ENCODE assay signal across 23 cellular contexts in the genomic region with DNA sequence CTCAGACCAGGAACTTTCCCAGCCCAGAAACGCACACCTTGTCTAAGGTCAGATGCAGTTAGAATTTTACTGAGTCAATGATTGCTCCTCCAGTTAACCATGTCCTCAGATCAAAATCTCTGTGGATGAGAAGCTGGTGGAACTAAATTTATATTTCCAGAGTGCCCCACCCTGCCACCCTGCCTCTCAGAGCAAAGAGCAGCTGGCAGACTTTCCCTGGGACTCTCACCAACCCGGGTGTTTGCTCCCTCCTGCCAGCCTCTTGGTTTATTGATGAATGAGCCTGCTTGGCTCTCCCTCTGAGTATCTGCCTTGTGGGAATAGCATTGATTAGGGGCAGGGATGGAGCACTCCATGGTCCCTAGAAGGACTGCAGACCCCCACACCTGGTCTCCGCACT. TPM values are rescaled to one million over a fixed set of nuclear protein-coding genes. Genes with fewer than 3 reads are reported as not detected.
DNase-seq lines count a peak whose midpoint lies in the region; ATAC-seq, FAIRE-seq and TF ChIP-seq lines count a peak whose summit lies in the region.
"Had no signal": no experiment of that assay in that cellular context is flagged by ENCODE, and none has a peak within 500 bp of the region (broad histone marks: within the 10 kb centered on the region; RNA-seq: fewer than 3 reads in every experiment).

No MANE protein-coding gene starts in this region.

- H3K36me3 ChIP-seq in left ventricle myocardium inferior = no peaks in the 10 kb centered on the region
- H3K36me3 ChIP-seq in small intestine (ENCODE audit: control insufficient read depth in 2 of 2, insufficient read depth in 2 of 2, low read length in 2 of 2) = no peaks in the 10 kb centered on the region
- H3K36me3 ChIP-seq: BE2C had no signal

- H3K4me3 ChIP-seq in left ventricle myocardium inferior (no peak overlapping the region), small intestine (ENCODE audit: low read depth in 1 of 2, low read length in 2 of 2) (no peak overlapping the region)
- H3K4me3 ChIP-seq: GM12878 had no signal

- intact Hi-C loops in cardiac septum (cut with DNase I) = no loop called here
- intact Hi-C loops in left ventricle myocardium inferior (cut with micrococcal nuclease) = no loop called here
- intact Hi-C loops in left colon (cut with DNase I, micrococcal nuclease) = no loop called here

- TF ChIP-seq CTCF in left ventricle myocardium inferior (IDR thresholded peaks at IDR 0.05; ENCODE audit: borderline replicate concordance) = no peak

- H3K4me1 ChIP-seq in left ventricle myocardium inferior = peaks cover 6% of the 10 kb centered on the region
- peaks cover 0 to 2% of the 10 kb centered on the region in 2 donors for H3K4me1 ChIP-seq in small intestine (ENCODE audit: control insufficient read depth in 2 of 2, insufficient read depth in 1 of 2, low read depth in 1 of 2, low read length in 1 of 2)
- H3K4me1 ChIP-seq: BE2C had no signal

- 23 to 60% (median 24%) methylated on average over 3 of the region's 3 CpGs for WGBS in small intestine, 3 donors

- no peaks in the 10 kb centered on the region for H3K27me3 Mint-ChIP-seq in activated naive CD8-positive, alpha-beta T cell treated with anti-CD3 and anti-CD28 coated beads, Interleukin-2, amount 50 U/mL, for 24 hours

- H3K4me1 Mint-ChIP-seq in activated naive CD8-positive, alpha-beta T cell treated with anti-CD3 and anti-CD28 coated beads, Interleukin-2, amount 50 U/mL, for 24 hours = peaks cover 33% of the 10 kb centered on the region

- H3K4me3 Mint-ChIP-seq in activated naive CD8-positive, alpha-beta T cell treated with anti-CD3 and anti-CD28 coated beads, Interleukin-2, amount 50 U/mL, for 24 hours = no peak overlapping the region
- H3K4me3 Mint-ChIP-seq: CD4-positive, CD25-positive, alpha-beta regulatory T cell; CD8-positive, alpha-beta memory T cell; H9 had no signal

- peaks cover 90% of the 10 kb centered on the region for H3K27me3 ChIP-seq in left ventricle myocardium inferior (ENCODE audit: low read depth)
- peaks cover 0 to 11% of the 10 kb centered on the region in 2 donors for H3K27me3 ChIP-seq in small intestine (ENCODE audit: control insufficient read depth in 2 of 2, insufficient read depth in 2 of 2, low read length in 2 of 2)

- no peak for FAIRE-seq in small intestine (lab: Jason Lieb, UNC)
- FAIRE-seq: A204.1, GM12878 had no signal

- no peaks in the 10 kb centered on the region for H3K36me3 Mint-ChIP-seq in activated naive CD8-positive, alpha-beta T cell treated with anti-CD3 and anti-CD28 coated beads, Interleukin-2, amount 50 U/mL, for 24 hours (ENCODE audit: low read depth)
- H3K36me3 Mint-ChIP-seq: CD4-positive, CD25-positive, alpha-beta regulatory T cell; CD8-positive, alpha-beta memory T cell had no signal

- no peaks in the 10 kb centered on the region for H3K9me3 Mint-ChIP-seq in activated naive CD8-positive, alpha-beta T cell treated with anti-CD3 and anti-CD28 coated beads, Interleukin-2, amount 50 U/mL, for 24 hours
- H3K9me3 Mint-ChIP-seq: CD4-positive, CD25-positive, alpha-beta regulatory T cell; CD8-positive, alpha-beta memory T cell; H9 had no signal

- peak; percentile 72 for ATAC-seq in left colon
- no peak for ATAC-seq in HG02884 (IDR thresholded peaks at IDR 0.05; ENCODE audit: unreplicated experiment)
- ATAC-seq in activated naive CD8-positive, alpha-beta T cell treated with anti-CD3 and anti-CD28 coated beads, Interleukin-2, amount 50 U/mL, for 24 hours = no peak
- no peak for ATAC-seq in HG03045 (IDR thresholded peaks at IDR 0.05; ENCODE audit: unreplicated experiment)
- ATAC-seq: GM12878 had no signal

- H3K9me3 ChIP-seq in left ventricle myocardium inferior (replicated peaks) = no peaks in the 10 kb centered on the region
- no peaks in the 10 kb centered on the region for H3K9me3 ChIP-seq in small intestine (ENCODE audit: control insufficient read depth, low read depth)
- H3K9me3 ChIP-seq: BE2C had no signal

- no peak overlapping the region for H3K27ac Mint-ChIP-seq in activated naive CD8-positive, alpha-beta T cell treated with anti-CD3 and anti-CD28 coated beads, Interleukin-2, amount 50 U/mL, for 24 hours
- H3K27ac Mint-ChIP-seq: CD4-positive, CD25-positive, alpha-beta regulatory T cell; H9 had no signal

- DNase-seq in cardiac septum (ENCODE audit: low spot score) (peak; percentile 27), left ventricle myocardium inferior (no peak), left colon (peak; percentile 26 to 33), small intestine (peak; percentile 85)
- no peak for DNase-seq in activated naive CD8-positive, alpha-beta T cell treated with anti-CD3 and anti-CD28 coated beads, Interleukin-2, amount 50 U/mL, for 24 hours
- DNase-seq: ACHN; BE2C; C1 segment of cervical spinal cord; CD4-positive, CD25-positive, alpha-beta regulatory T cell; CD8-positive, alpha-beta memory T cell; COR-L47; DMS 273 treated with DMSO at 0.1 percent for 48 hours; DMS53; DND-41; EL; GOT3; H9 had no signal

- H3K27ac ChIP-seq in left ventricle myocardium inferior (replicated peaks) (no peak overlapping the region), small intestine (ENCODE audit: low read depth in 1 of 2, low read length in 1 of 2) (no peak overlapping the region)

RNA-seq across cellular contexts. Expression of a gene that starts 5.9 kb away (rescaled TPM):
- total RNA-seq in cardiac septum (not detected), left ventricle myocardium inferior (not detected), left colon (not detected)
- polyA plus RNA-seq in small intestine = not detected
- total RNA-seq: CD8-positive, alpha-beta memory T cell; G401; GM12878; H9; HT-29 had no signal
- polyA plus RNA-seq: GM12878 had no signal

RNA-seq across cellular contexts. Expression of a gene that starts 17.3 kb away (rescaled TPM):
- not detected for total RNA-seq in cardiac septum
- not detected for total RNA-seq in left ventricle myocardium inferior
- not detected for total RNA-seq in left colon
- polyA plus RNA-seq in small intestine = under 1 TPM in 1 of 3 donors, not detected in 2; 0.01 TPM
- total RNA-seq: CD4-positive, CD25-positive, alpha-beta regulatory T cell; CD8-positive, alpha-beta memory T cell; G401; GM12878; H9; HT-29 had no signal
- polyA plus RNA-seq: CD4-positive, CD25-positive, alpha-beta regulatory T cell; CD8-positive, alpha-beta memory T cell; GM12878 had no signal

RNA-seq across cellular contexts. Expression of a gene that starts 34.1 kb away (rescaled TPM):
- total RNA-seq in cardiac septum = not detected
- not detected for total RNA-seq in left ventricle myocardium inferior
- not detected for total RNA-seq in left colon
- polyA plus RNA-seq in small intestine = 1 to 10 TPM; 1.1 to 2.2 (median 1.1) TPM
- total RNA-seq: CD8-positive, alpha-beta memory T cell; G401; H9; HT-29 had no signal

Comparison
In these comparisons a context has a peak if more than half of its experiments do, and no peak if none do; other contexts are left out.
1. DNase-seq: peak in cardiac septum (single experiment), left colon (2 of 2) and small intestine (single experiment); none in left ventricle myocardium inferior (single experiment) and activated naive CD8-positive, alpha-beta T cell treated with anti-CD3 and anti-CD28 coated beads, Interleukin-2, amount 50 U/mL, for 24 hours (single experiment).